8 cellular contexts compared by ENCODE assay signal in the genomic region with DNA sequence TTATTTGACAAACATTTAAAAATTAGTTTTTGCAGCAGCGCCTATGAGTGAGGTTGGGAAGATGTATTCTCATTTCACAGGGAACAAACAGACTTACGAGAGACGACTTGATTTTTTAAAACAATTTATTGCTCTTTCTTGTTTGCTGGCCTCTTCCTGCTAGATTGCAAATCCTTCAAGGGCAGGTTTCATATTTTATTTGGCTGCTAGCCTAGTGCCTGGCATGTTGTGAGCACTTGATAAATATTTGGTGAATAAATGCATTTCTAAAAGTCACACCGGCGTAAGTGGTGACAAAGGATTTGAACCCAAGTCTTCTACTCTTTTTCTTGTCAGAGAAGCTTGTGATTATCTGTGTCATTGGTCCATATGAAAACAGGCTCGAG. TPM values are rescaled to one million over a fixed set of nuclear protein-coding genes. Genes with fewer than 3 reads are reported as not detected.
DNase-seq lines count a peak whose midpoint lies in the region; ATAC-seq and TF ChIP-seq lines count a peak whose summit lies in the region.

No MANE protein-coding gene starts in this region.

- CTCF ChIA-PET in naive thymus-derived CD4-positive, alpha-beta T cell (lab: Charles Lee) = interaction anchor here (0.9 to 1.1 kb wide), 3 partner anchors 9 to 59 kb away, joined by 3 to 6 read pairs (median 5); partner anchors contain the start of gene NOB1

- intact Hi-C loops in dendritic cell treated with granulocyte-macrophage colony-stimulating factor and Interleukin-4, amounts not matched to agents 40 ng/mL and 50 ng/mL, for 4 days (cut with micrococcal nuclease) = no loop called here
- intact Hi-C loops in naive thymus-derived CD4-positive, alpha-beta T cell (cut with micrococcal nuclease) = loop anchor here (2.0 to 5.0 kb wide), 6 partner anchors 37 to 759 kb away; partner anchors contain the start of genes COG4 (in 1 of the 2), COG8 (in 1 of the 2), NIP7 (in 1 of the 2) and NQO1 (in 1 of the 2)

- peak overlapping the region; percentile 81 for H3K4me3 Mint-ChIP-seq in dendritic cell treated with granulocyte-macrophage colony-stimulating factor and Interleukin-4, amounts not matched to agents 40 ng/mL and 50 ng/mL, for 4 days
- H3K4me3 Mint-ChIP-seq in naive thymus-derived CD4-positive, alpha-beta T cell = peak overlapping the region; percentile 74 to 96 (median 86)

- H3K4me3 ChIP-seq in ACC112 (ENCODE audit: low read depth, low read length) (peak overlapping the region; percentile 98), KMS-11 (IDR thresholded peaks at IDR 0.05; ENCODE audit: insufficient read depth, low read depth, low read length) (no peak overlapping the region)
- no peak overlapping the region for H3K4me3 ChIP-seq in naive thymus-derived CD4-positive, alpha-beta T cell (ENCODE audit: low read length)

- H3K27ac Mint-ChIP-seq in dendritic cell treated with granulocyte-macrophage colony-stimulating factor and Interleukin-4, amounts not matched to agents 40 ng/mL and 50 ng/mL, for 4 days = peak overlapping the region; percentile 93
- peak overlapping the region; percentile 84 to 98 (median 93) for H3K27ac Mint-ChIP-seq in naive thymus-derived CD4-positive, alpha-beta T cell

- ATAC-seq in naive thymus-derived CD4-positive, alpha-beta T cell = no peak
- ATAC-seq in GM21619 (IDR thresholded peaks at IDR 0.05; ENCODE audit: unreplicated experiment) = no peak

- H3K4me2 ChIP-seq in KMS-11 = peak overlapping the region; percentile 69; the same call in 1 of the 2 replicates

- H2AFZ ChIP-seq in ACC112 (ENCODE audit: low read length, unreplicated experiment) (peak overlapping the region; percentile 80), KMS-11 (ENCODE audit: low read depth) (no peak overlapping the region)

- peaks cover 9% of the 10 kb centered on the region for H3K4me1 ChIP-seq in ACC112 (ENCODE audit: control insufficient read depth, insufficient read depth, low read length, unreplicated experiment)
- peaks cover 18% of the 10 kb centered on the region for H3K4me1 ChIP-seq in KMS-11 (ENCODE audit: low read depth, poor library complexity, severe bottlenecking)
- peaks cover 10 to 14% of the 10 kb centered on the region in 2 donors for H3K4me1 ChIP-seq in naive thymus-derived CD4-positive, alpha-beta T cell (ENCODE audit: control insufficient read depth in 2 of 2, insufficient read depth in 2 of 2, low read length in 2 of 2)

- no peaks in the 10 kb centered on the region for H4K20me1 ChIP-seq in KMS-11 (ENCODE audit: insufficient read depth)

- no peaks in the 10 kb centered on the region for H3K9me3 ChIP-seq in naive thymus-derived CD4-positive, alpha-beta T cell (ENCODE audit: control insufficient read depth in 2 of 3, low read length in 3 of 3)

- H3K36me3 ChIP-seq in ACC112 (ENCODE audit: insufficient read depth, low read length) (no peaks in the 10 kb centered on the region), KMS-11 (ENCODE audit: insufficient read depth) (no peaks in the 10 kb centered on the region)
- peaks cover 0 to 3% (median 0%) of the 10 kb centered on the region in 3 experiments for H3K36me3 ChIP-seq in naive thymus-derived CD4-positive, alpha-beta T cell (ENCODE audit: control insufficient read depth in 2 of 3, insufficient read depth in 3 of 3, low read length in 3 of 3)

- peaks cover 35% of the 10 kb centered on the region for H3K4me1 Mint-ChIP-seq in dendritic cell treated with granulocyte-macrophage colony-stimulating factor and Interleukin-4, amounts not matched to agents 40 ng/mL and 50 ng/mL, for 4 days (ENCODE audit: low read depth)
- peaks cover 23 to 57% (median 45%) of the 10 kb centered on the region in 7 donors for H3K4me1 Mint-ChIP-seq in naive thymus-derived CD4-positive, alpha-beta T cell

- no peaks in the 10 kb centered on the region for H3K9me3 Mint-ChIP-seq in dendritic cell treated with granulocyte-macrophage colony-stimulating factor and Interleukin-4, amounts not matched to agents 40 ng/mL and 50 ng/mL, for 4 days
- peaks cover 0 to 4% (median 0%) of the 10 kb centered on the region in 11 donors for H3K9me3 Mint-ChIP-seq in naive thymus-derived CD4-positive, alpha-beta T cell

- no peaks in the 10 kb centered on the region for H3K27me3 ChIP-seq in ACC112 (ENCODE audit: insufficient read depth, low read length)
- no peaks in the 10 kb centered on the region for H3K27me3 ChIP-seq in KMS-11 (ENCODE audit: insufficient read depth, low read depth)
- no peaks in the 10 kb centered on the region for H3K27me3 ChIP-seq in naive thymus-derived CD4-positive, alpha-beta T cell (ENCODE audit: control insufficient read depth in 2 of 2, insufficient read depth in 2 of 2, low read length in 2 of 2)

- peaks cover 21% of the 10 kb centered on the region for H3K36me3 Mint-ChIP-seq in dendritic cell treated with granulocyte-macrophage colony-stimulating factor and Interleukin-4, amounts not matched to agents 40 ng/mL and 50 ng/mL, for 4 days (ENCODE audit: low read depth)
- H3K36me3 Mint-ChIP-seq in naive thymus-derived CD4-positive, alpha-beta T cell = peaks cover 0 to 10% (median 0%) of the 10 kb centered on the region in 5 donors

- H3K27ac ChIP-seq in ACC112 (ENCODE audit: low read depth, low read length) = peak overlapping the region; percentile 71; the same call in 1 of the 2 replicates
- no peak overlapping the region for H3K27ac ChIP-seq in KMS-11
- H3K27ac ChIP-seq in naive thymus-derived CD4-positive, alpha-beta T cell (ENCODE audit: low read depth, low read length) = peak overlapping the region; percentile 92

- H3K27me3 Mint-ChIP-seq in dendritic cell treated with granulocyte-macrophage colony-stimulating factor and Interleukin-4, amounts not matched to agents 40 ng/mL and 50 ng/mL, for 4 days = no peaks in the 10 kb centered on the region
- H3K27me3 Mint-ChIP-seq in naive thymus-derived CD4-positive, alpha-beta T cell = peaks cover 0 to 2% (median 0%) of the 10 kb centered on the region in 5 donors

- H3K79me2 ChIP-seq in ACC112 (ENCODE audit: control insufficient read depth, insufficient read depth, low read length, unreplicated experiment) = peaks cover 9% of the 10 kb centered on the region
- H3K79me2 ChIP-seq in KMS-11 (ENCODE audit: insufficient read depth, low read depth) = peaks cover 28% of the 10 kb centered on the region; the same call in 1 of the 2 replicates

- POLR2A ChIA-PET in naive thymus-derived CD4-positive, alpha-beta T cell (lab: Charles Lee) = interaction anchor here (0.7 to 3.9 kb wide), 7 partner anchors 9 to 433 kb away, joined by 3 to 35 read pairs (median 4); partner anchors contain the start of genes NOB1, NQO1 and PDF

- no peak for DNase-seq in naive thymus-derived CD4-positive, alpha-beta T cell
- DNase-seq in NCI-H2171 treated with DMSO at 0.1 percent for 48 hours (lab: John Stamatoyannopoulos, UW) = no peak
- no peak for DNase-seq in A172 (ENCODE audit: low spot score)
- no peak for DNase-seq in GM10266 (ENCODE audit: extremely low spot score)

- TF ChIP-seq CTCF in KMS-11 (conservative IDR thresholded peaks at IDR 0.05; ENCODE audit: low read depth, low read length) = no peak
- no peak for TF ChIP-seq CTCF in GM10266 (IDR thresholded peaks at IDR 0.05; ENCODE audit: control insufficient read depth, insufficient read depth, low read depth, missing control alignments)

- no peak overlapping the region for H3K9ac ChIP-seq in KMS-11

RNA-seq across cellular contexts. Expression of gene WWP2, which starts 1.4 kb away (rescaled TPM):
- 10 to 100 TPM; 58.4 to 81.3 (median 72.1) TPM for total RNA-seq in naive thymus-derived CD4-positive, alpha-beta T cell
- polyA plus RNA-seq in naive thymus-derived CD4-positive, alpha-beta T cell = 10 to 100 TPM; 29.2 to 51.4 TPM
- 16.4 and 23.2 TPM in 2 replicates for total RNA-seq in A172 (2014; rRNA removed; shearing (Covaris generic))

RNA-seq across cellular contexts. Expression of gene NOB1, which starts 8.8 kb away (rescaled TPM):
- 10 to 100 TPM; 24.1 to 72.8 (median 45.0) TPM for total RNA-seq in naive thymus-derived CD4-positive, alpha-beta T cell
- 10 to 100 TPM; 46.5 to 70.4 TPM for polyA plus RNA-seq in naive thymus-derived CD4-positive, alpha-beta T cell
- 21.0 and 32.2 TPM in 2 replicates for total RNA-seq in A172 (2014; rRNA removed; shearing (Covaris generic))

RNA-seq across cellular contexts. Expression of gene NQO1, which starts 37.2 kb away (rescaled TPM):
- 10 to 100 TPM in 1 of 5 experiments, 1 to 10 TPM in 4; 1.7 to 27.3 (median 3.2) TPM for total RNA-seq in naive thymus-derived CD4-positive, alpha-beta T cell
- polyA plus RNA-seq in naive thymus-derived CD4-positive, alpha-beta T cell = 1 to 10 TPM; 2.2 to 5.3 TPM
- 350 and 386 TPM in 2 replicates for total RNA-seq in A172 (2014; rRNA removed; shearing (Covaris generic))

Comparison
In these comparisons a context has a peak if more than half of its experiments do, and no peak if none do; other contexts are left out.
1. RNA of gene NQO1, which starts 37.2 kb away (total RNA-seq): 350 to 386 TPM in A172; 1.7 to 27.3 TPM in naive thymus-derived CD4-positive, alpha-beta T cell; every median in the first group is over 10 times any median in the second.